Comparison of ENCODE assay signal across 8 cellular contexts in genomic region chr7:142516038-142516501, GRCh38.
DNase-seq lines count a peak whose midpoint lies in the region; ATAC-seq and TF ChIP-seq lines count a peak whose summit lies in the region.

No MANE protein-coding gene starts in this region.

- no peak overlapping the region for H3K27ac Mint-ChIP-seq in GM23338

- H2AFZ ChIP-seq in GM23338: peak overlapping the region; percentile 91
- H2AFZ ChIP-seq in mesenchymal stem cell (ENCODE audit: low read depth, low read length): no peak overlapping the region

- H3K9ac ChIP-seq in mesenchymal stem cell (ENCODE audit: low read length): no peak overlapping the region

- no peak overlapping the region for H2BK5ac ChIP-seq in mesenchymal stem cell (ENCODE audit: low read depth, low read length, poor library complexity, severe bottlenecking)

- H3K4me1 ChIP-seq in GM23338 (ENCODE audit: insufficient read depth): no peaks in the 10 kb centered on the region
- H3K4me1 ChIP-seq in mesenchymal stem cell (ENCODE audit: control insufficient read depth, insufficient read depth, low read depth, low read length): no peaks in the 10 kb centered on the region
- H3K4me1 ChIP-seq in vagina: no peaks in the 10 kb centered on the region

- no peak overlapping the region for H3K4me3 Mint-ChIP-seq in GM23338

- DNase-seq in ACHN (peak; percentile 80), GF-D8 (lab: John Stamatoyannopoulos, UW) (peak; percentile 45), GM23338 (ENCODE audit: low spot score) (peak; percentile 83), SHP77 treated with DMSO at 0.1 percent for 48 hours (lab: John Stamatoyannopoulos, UW) (peak; percentile 35), dermis microvascular lymphatic vessel endothelial cell (ENCODE audit: low read depth in 2 of 2) (peak; percentile 32 to 74), mesenchymal stem cell (peak; percentile 74), vagina (ENCODE audit: extremely low spot score in 2 of 2) (no peak)
- DNase-seq in Jurkat, Clone E6-1 (ENCODE audit: low read depth, low spot score): peak; percentile 74

- 31% methylated on average over 3 of the region's 3 CpGs for WGBS in mesenchymal stem cell

- no peak overlapping the region for H3K23ac ChIP-seq in mesenchymal stem cell (ENCODE audit: low read length in 2 of 2)

- peak; percentile 88 to 90 for TF ChIP-seq CTCF in GM23338 (conservative IDR thresholded peaks at IDR 0.05; ENCODE audit: low read depth in 2 of 2)
- peak; percentile 32 to 64 (median 33) for TF ChIP-seq CTCF in vagina (IDR thresholded peaks at IDR 0.05)

- H3K9me3 ChIP-seq in mesenchymal stem cell (ENCODE audit: control insufficient read depth, low read length): no peaks in the 10 kb centered on the region
- no peaks in the 10 kb centered on the region for H3K9me3 ChIP-seq in vagina

- H4K20me1 ChIP-seq in GM23338 (replicated peaks; ENCODE audit: insufficient read depth): no peaks in the 10 kb centered on the region

- no peak overlapping the region for H2BK120ac ChIP-seq in mesenchymal stem cell (ENCODE audit: low read depth, low read length)

- H3K27ac ChIP-seq in GM23338 (ENCODE audit: low read depth) (no peak overlapping the region), mesenchymal stem cell (ENCODE audit: low read length, poor library complexity, severe bottlenecking) (no peak overlapping the region), vagina (no peak overlapping the region)

- no peak overlapping the region for H3K14ac ChIP-seq in mesenchymal stem cell (ENCODE audit: low read length in 2 of 2)

- no peaks in the 10 kb centered on the region for H3K36me3 Mint-ChIP-seq in GM23338 (ENCODE audit: low read depth)

- H2BK12ac ChIP-seq in mesenchymal stem cell (ENCODE audit: low read length in 2 of 2): no peak overlapping the region

- no peak overlapping the region for H4K91ac ChIP-seq in mesenchymal stem cell (ENCODE audit: low read length)

- H3K4me3 ChIP-seq in GM23338 (no peak overlapping the region), mesenchymal stem cell (ENCODE audit: insufficient read depth in 1 of 2, low read depth in 1 of 2, low read length in 2 of 2) (no peak overlapping the region), vagina (no peak overlapping the region)
- no peak overlapping the region for H3K4me3 ChIP-seq in Jurkat, Clone E6-1 (ENCODE audit: low read length)

- no peak overlapping the region for H3K4ac ChIP-seq in mesenchymal stem cell (ENCODE audit: low read depth in 1 of 2, low read length in 2 of 2)

- no peaks in the 10 kb centered on the region for H3K9me3 Mint-ChIP-seq in GM23338

- H3K9me2 ChIP-seq in GM23338 (ENCODE audit: insufficient read depth): no peaks in the 10 kb centered on the region

- ATAC-seq in GM23338: peak; percentile 92

- no peaks in the 10 kb centered on the region for H3K79me1 ChIP-seq in mesenchymal stem cell (replicated peaks; ENCODE audit: low read length, poor library complexity, severe bottlenecking)

- intact Hi-C loops in vagina (cut with DNase I): no loop called here

- H3K79me2 ChIP-seq in GM23338 (replicated peaks; ENCODE audit: insufficient read depth): no peaks in the 10 kb centered on the region

- H3K18ac ChIP-seq in mesenchymal stem cell (ENCODE audit: low read depth in 1 of 2, low read length in 2 of 2): no peak overlapping the region

- no peak overlapping the region for H2AK5ac ChIP-seq in mesenchymal stem cell (ENCODE audit: low read length, severe bottlenecking)

- H3K27me3 ChIP-seq in GM23338 (ENCODE audit: insufficient read depth): no peaks in the 10 kb centered on the region
- H3K27me3 ChIP-seq in mesenchymal stem cell (ENCODE audit: control insufficient read depth in 1 of 2, insufficient read depth in 1 of 2, low read length in 2 of 2): peaks cover 20 to 31% of the 10 kb centered on the region in 2 experiments
- H3K27me3 ChIP-seq in vagina: no peaks in the 10 kb centered on the region

- no peak overlapping the region for H2BK15ac ChIP-seq in mesenchymal stem cell (ENCODE audit: low read depth, poor library complexity, severe bottlenecking)

- H3K4me2 ChIP-seq in GM23338: no peak overlapping the region
- H3K4me2 ChIP-seq in mesenchymal stem cell (ENCODE audit: low read length, poor library complexity, severe bottlenecking): no peak overlapping the region

- H3K4me1 Mint-ChIP-seq in GM23338: no peaks in the 10 kb centered on the region; the same call in 2 of the 3 replicates

- no peak for TF ChIP-seq POLR2A in vagina (IDR thresholded peaks at IDR 0.05)

- in situ Hi-C loops in ACHN (cut with HindIII; ENCODE audit: low pct_ligation_motif_present, low pct_unique_long_range_greater_than_20kb, low sequenced_read_pairs): no loop called here

- H3F3A ChIP-seq in GM23338 (replicated peaks; ENCODE audit: low read depth): no peaks in the 10 kb centered on the region

- H3K36me3 ChIP-seq in GM23338 (ENCODE audit: insufficient read depth) (no peaks in the 10 kb centered on the region), mesenchymal stem cell (ENCODE audit: control insufficient read depth in 1 of 2, insufficient read depth in 2 of 2, low read depth in 1 of 2, low read length in 2 of 2) (no peaks in the 10 kb centered on the region), vagina (no peaks in the 10 kb centered on the region)

- no peak overlapping the region for H4K8ac ChIP-seq in mesenchymal stem cell (ENCODE audit: low read length)

- no peaks in the 10 kb centered on the region for H3K27me3 Mint-ChIP-seq in GM23338 (ENCODE audit: insufficient read depth, low read depth, poor library complexity)

TF ChIP-seq in GM23338, 12 proteins besides CTCF, POLR2A, EP300 and RAD21 (continues in another document):
- TF ChIP-seq POLR2AphosphoS5 (IDR thresholded peaks at IDR 0.05; ENCODE audit: low read depth): no peak
- no peak for TF ChIP-seq EZH2phosphoT487 (IDR thresholded peaks at IDR 0.05; ENCODE audit: unreplicated experiment)
- no peak for TF ChIP-seq CREB1 (CRISPR knock-in tag; IDR thresholded peaks at IDR 0.05; ENCODE audit: low read depth)
- no peak for TF ChIP-seq ZNF331 (CRISPR knock-in tag; IDR thresholded peaks at IDR 0.05; ENCODE audit: low read depth)
- TF ChIP-seq JUNB (IDR thresholded peaks at IDR 0.05; ENCODE audit: unreplicated experiment): no peak
- TF ChIP-seq ZNF462 (CRISPR knock-in tag; IDR thresholded peaks at IDR 0.05): no peak
- no peak for TF ChIP-seq EZH2 (IDR thresholded peaks at IDR 0.05; ENCODE audit: low read depth, unreplicated experiment)
- no peak for TF ChIP-seq STAT1 (IDR thresholded peaks at IDR 0.05; ENCODE audit: unreplicated experiment)

Comparison
In these comparisons a context has a peak if more than half of its experiments do, and no peak if none do; other contexts are left out.
1. DNase-seq: peak in ACHN (single experiment), GF-D8 (single experiment), GM23338 (single experiment), Jurkat, Clone E6-1 (single experiment), SHP77 treated with DMSO at 0.1 percent for 48 hours (single experiment), dermis microvascular lymphatic vessel endothelial cell (2 of 2) and mesenchymal stem cell (single experiment); none in vagina (0 of 2).